ENCODE assay signal across 16 cellular contexts in the genomic region with DNA sequence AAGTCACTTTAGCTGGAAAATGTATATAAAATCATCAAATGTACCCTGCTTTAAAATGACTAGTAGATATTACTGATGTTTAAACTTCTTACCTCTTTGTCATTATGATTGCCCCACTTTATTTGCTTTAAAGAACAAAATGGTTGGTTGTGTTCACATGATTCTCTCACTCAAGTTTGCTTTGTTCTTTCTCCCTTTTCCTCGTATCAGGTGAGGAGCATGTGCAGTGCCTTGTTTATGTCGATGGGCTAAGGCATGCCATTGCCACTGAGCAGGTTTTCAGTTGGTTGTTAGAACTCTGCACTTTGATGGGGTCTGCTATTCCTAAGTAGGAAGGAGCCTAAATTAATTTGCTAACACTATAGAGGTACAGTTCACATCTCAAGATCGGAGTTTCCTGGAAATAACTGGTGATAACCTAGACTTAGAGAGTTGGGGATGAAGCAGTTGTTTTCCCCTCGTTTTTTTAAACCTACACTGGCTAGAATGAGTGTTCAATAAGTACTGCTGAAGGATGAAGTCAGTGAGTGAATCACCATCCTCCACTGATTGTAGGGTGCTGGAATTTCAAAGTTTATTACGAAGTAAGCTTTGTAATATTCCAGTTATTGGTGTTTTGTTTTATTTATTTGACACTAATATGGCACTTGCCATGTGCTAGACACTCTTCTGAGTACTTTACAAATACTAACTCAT. TPM values are rescaled to one million over a fixed set of nuclear protein-coding genes. Genes with fewer than 3 reads are reported as not detected.
DNase-seq lines count a peak whose midpoint lies in the region; ATAC-seq, FAIRE-seq and TF ChIP-seq lines count a peak whose summit lies in the region.
"Had no signal": no experiment of that assay in that cellular context is flagged by ENCODE, and none has a peak within 500 bp of the region (broad histone marks: within the 10 kb centered on the region; RNA-seq: fewer than 3 reads in every experiment).

No MANE protein-coding gene starts in this region.

- peak overlapping the region; percentile 8 for H3K27ac ChIP-seq in astrocyte (ENCODE audit: low read depth, low read length)
- peak overlapping the region; percentile 27 for H3K27ac ChIP-seq in right cardiac atrium (ENCODE audit: low read length)
- peak overlapping the region in 3 of 5 donors; percentile 11 to 41 (median 30) for H3K27ac ChIP-seq in stomach
- H3K27ac ChIP-seq: foreskin keratinocyte, ovary had no signal

- peaks cover 19% of the 10 kb centered on the region for H3K4me1 Mint-ChIP-seq in astrocyte (ENCODE audit: low read depth, unreplicated experiment)
- H3K4me1 Mint-ChIP-seq in activated T-cell treated with anti-CD3 and anti-CD28 coated beads, Interleukin-2, amount 50 U/mL, for 4 hours (ENCODE audit: low read depth), result peaks cover 45% of the 10 kb centered on the region

- peaks cover 3% of the 10 kb centered on the region for H3K36me3 Mint-ChIP-seq in astrocyte (ENCODE audit: low read depth, unreplicated experiment)
- H3K36me3 Mint-ChIP-seq in activated T-cell treated with anti-CD3 and anti-CD28 coated beads, Interleukin-2, amount 50 U/mL, for 4 hours (ENCODE audit: insufficient read depth), result peaks cover 20% of the 10 kb centered on the region

- peak; percentile 85 for FAIRE-seq in astrocyte (lab: Jason Lieb, UNC)
- FAIRE-seq: D721Med had no signal

- H3K9me3 ChIP-seq in astrocyte (ENCODE audit: insufficient read depth, low read depth, low read length), result no peaks in the 10 kb centered on the region
- H3K9me3 ChIP-seq in right cardiac atrium (ENCODE audit: control insufficient read depth, low read length), result no peaks in the 10 kb centered on the region
- H3K9me3 ChIP-seq in stomach, result no peaks in the 10 kb centered on the region
- H3K9me3 ChIP-seq: ovary had no signal

- no peak for TF ChIP-seq EP300 in stomach (IDR thresholded peaks at IDR 0.05)

- H3K27me3 ChIP-seq in astrocyte (ENCODE audit: insufficient read depth, low read length) (no peaks in the 10 kb centered on the region), right cardiac atrium (ENCODE audit: control insufficient read depth, insufficient read depth) (no peaks in the 10 kb centered on the region), stomach (no peaks in the 10 kb centered on the region)
- H3K27me3 ChIP-seq: foreskin keratinocyte, ovary had no signal

- 68% methylated on average over 5 of the region's 5 CpGs for WGBS in right cardiac atrium
- 58 to 71% (median 64%) methylated on average over 5 of the region's 5 CpGs for WGBS in stomach, 5 donors

- TF ChIP-seq CTCF in astrocyte (IDR thresholded peaks at IDR 0.05; ENCODE audit: insufficient read depth, low read depth, low read length), result no peak
- TF ChIP-seq CTCF in stomach (IDR thresholded peaks at IDR 0.05), result no peak

- peak overlapping the region; percentile 38 for H3K9ac ChIP-seq in astrocyte (ENCODE audit: low read length)

- no peak overlapping the region for H3K27ac Mint-ChIP-seq in astrocyte (ENCODE audit: unreplicated experiment)
- H3K27ac Mint-ChIP-seq: activated T-helper 1 cell treated with anti-CD3 and anti-CD28 coated beads, Interleukin-12 subunit alpha, Interleukin-12 subunit beta, Interleukin-2, Interleukin-4 antibody, amounts not matched to agents 30 ng/mL and 10 ng/mL and 1 ng/mL, durations not matched to agents 14 hours and 24 hours and 36 hours; stimulated activated naive CD8-positive, alpha-beta T cell treated with anti-CD3 and anti-CD28 coated beads, Interleukin-15, amount 100 ng/mL, for 72 hours had no signal

- intact Hi-C loops in right cardiac atrium (cut with DNase I) (loop anchor here in 1 of 4 donors (10.0 kb wide), 1 partner anchor 287 kb away; no protein-coding TSS in a partner anchor), stomach (cut with DNase I; ENCODE audit: low total_unique reads) (no loop called here)

- DNase-seq in HT1080 (ENCODE audit: low read depth), result peak; percentile 39
- DNase-seq in astrocyte (ENCODE audit: low read depth), result peak; percentile 43
- no peak for DNase-seq in right cardiac atrium
- DNase-seq in stomach, result no peak
- DNase-seq in activated T-cell treated with anti-CD3 and anti-CD28 coated beads, Interleukin-2, amount 50 U/mL, for 4 hours, result no peak
- DNase-seq: activated CD4-positive, CD25-positive, alpha-beta regulatory T cell; central memory CD4-positive, alpha-beta T cell; foreskin keratinocyte; ovary; RPMI8226; stimulated activated CD4-positive, alpha-beta T cell treated with anti-CD3 and anti-CD28 coated beads, Interleukin-2, amount 100 ng/mL, for 24 hours; stimulated activated naive CD8-positive, alpha-beta T cell treated with anti-CD3 and anti-CD28 coated beads, Interleukin-15, amount 100 ng/mL, for 72 hours had no signal

- no peaks in the 10 kb centered on the region for H3K27me3 Mint-ChIP-seq in astrocyte (ENCODE audit: low read depth, unreplicated experiment)
- H3K27me3 Mint-ChIP-seq in activated T-cell treated with anti-CD3 and anti-CD28 coated beads, Interleukin-2, amount 50 U/mL, for 4 hours (ENCODE audit: low read depth), result no peaks in the 10 kb centered on the region
- H3K27me3 Mint-ChIP-seq: stimulated activated naive CD8-positive, alpha-beta T cell treated with anti-CD3 and anti-CD28 coated beads, Interleukin-15, amount 100 ng/mL, for 72 hours had no signal

- peak; percentile 44 to 46 for ATAC-seq in right cardiac atrium
- no peak for ATAC-seq in HG03139 (IDR thresholded peaks at IDR 0.05; ENCODE audit: unreplicated experiment)
- no peak for ATAC-seq in activated T-cell treated with anti-CD3 and anti-CD28 coated beads, Interleukin-2, amount 50 U/mL, for 4 hours
- ATAC-seq in GM18873 (IDR thresholded peaks at IDR 0.05; ENCODE audit: low FRiP score, unreplicated experiment), result no peak
- ATAC-seq: foreskin keratinocyte; stimulated activated naive CD8-positive, alpha-beta T cell treated with anti-CD3 and anti-CD28 coated beads, Interleukin-15, amount 100 ng/mL, for 72 hours had no signal

- H4K20me1 ChIP-seq in astrocyte (ENCODE audit: insufficient read depth, low read length), result peaks cover 4% of the 10 kb centered on the region

- H3K4me3 Mint-ChIP-seq in astrocyte (ENCODE audit: unreplicated experiment), result no peak overlapping the region
- H3K4me3 Mint-ChIP-seq in activated T-cell treated with anti-CD3 and anti-CD28 coated beads, Interleukin-2, amount 50 U/mL, for 4 hours, result no peak overlapping the region
- H3K4me3 Mint-ChIP-seq: activated T-helper 1 cell treated with anti-CD3 and anti-CD28 coated beads, Interleukin-12 subunit alpha, Interleukin-12 subunit beta, Interleukin-2, Interleukin-4 antibody, amounts not matched to agents 30 ng/mL and 10 ng/mL and 1 ng/mL, durations not matched to agents 14 hours and 24 hours and 36 hours; stimulated activated naive CD8-positive, alpha-beta T cell treated with anti-CD3 and anti-CD28 coated beads, Interleukin-15, amount 100 ng/mL, for 72 hours had no signal

- no peaks in the 10 kb centered on the region for H3K36me3 ChIP-seq in astrocyte (ENCODE audit: insufficient read depth, low read length)
- peaks cover 3 to 44% (median 29%) of the 10 kb centered on the region in 4 donors for H3K36me3 ChIP-seq in stomach
- H3K36me3 ChIP-seq: ovary had no signal

- no peak for TF ChIP-seq POLR2A in stomach (IDR thresholded peaks at IDR 0.05)

- H2AFZ ChIP-seq in astrocyte (ENCODE audit: low read depth, low read length), result no peak overlapping the region

- H3K4me2 ChIP-seq in astrocyte (ENCODE audit: low read length), result peak overlapping the region; percentile 57

- no peaks in the 10 kb centered on the region for H3K9me3 Mint-ChIP-seq in astrocyte (ENCODE audit: unreplicated experiment)
- H3K9me3 Mint-ChIP-seq in activated T-cell treated with anti-CD3 and anti-CD28 coated beads, Interleukin-2, amount 50 U/mL, for 4 hours, result no peaks in the 10 kb centered on the region
- H3K9me3 Mint-ChIP-seq: activated T-helper 1 cell treated with anti-CD3 and anti-CD28 coated beads, Interleukin-12 subunit alpha, Interleukin-12 subunit beta, Interleukin-2, Interleukin-4 antibody, amounts not matched to agents 30 ng/mL and 10 ng/mL and 1 ng/mL, durations not matched to agents 14 hours and 24 hours and 36 hours; stimulated activated naive CD8-positive, alpha-beta T cell treated with anti-CD3 and anti-CD28 coated beads, Interleukin-15, amount 100 ng/mL, for 72 hours had no signal

- peaks cover 4% of the 10 kb centered on the region for H3K79me2 ChIP-seq in astrocyte (ENCODE audit: insufficient read depth, low read length)

- H3K4me3 ChIP-seq in astrocyte (ENCODE audit: insufficient read depth, low read depth, low read length) (no peak overlapping the region), right cardiac atrium (ENCODE audit: low read length) (no peak overlapping the region), stomach (no peak overlapping the region)
- H3K4me3 ChIP-seq: ovary had no signal

- H3K4me1 ChIP-seq in astrocyte (ENCODE audit: insufficient read depth, low read length) (peaks cover 19% of the 10 kb centered on the region), right cardiac atrium (ENCODE audit: control insufficient read depth, insufficient read depth, low read length) (peaks cover 6% of the 10 kb centered on the region), stomach (peaks cover 16 to 45% (median 29%) of the 10 kb centered on the region in 4 donors)
- H3K4me1 ChIP-seq: foreskin keratinocyte had no signal

RNA-seq across cellular contexts. Expression of a gene that starts 5.5 kb away (rescaled TPM):
- 3.8 and 6.4 TPM in 2 replicates for total RNA-seq in HT1080 (2014; rRNA removed; shearing (Covaris generic))
- polyA plus RNA-seq in HT1080 (2015; cell fraction: cytosol; rRNA removed), result 16.6 and 19.5 TPM in 2 replicates
- polyA plus RNA-seq in HT1080 (2015; cell fraction: nucleus; rRNA removed), result 12.8 and 13.3 TPM in 2 replicates
- total RNA-seq in astrocyte (11.6 and 14.3 TPM in 2 replicates), right cardiac atrium (10 to 100 TPM; 12.5 to 16.6 (median 15.4) TPM), stomach (10 to 100 TPM in 4 of 5 donors, 1 to 10 TPM in 1; 1.8 to 94.6 (median 19.7) TPM)
- polyA plus RNA-seq in right cardiac atrium (9.0 TPM), stomach (10 to 100 TPM in 2 of 3 donors, 1 to 10 TPM in 1; 7.2 to 11.8 (median 10.4) TPM)
- total RNA-seq in activated T-cell treated with anti-CD3 and anti-CD28 coated beads, Interleukin-2, amount 50 U/mL, for 4 hours, result 10 to 100 TPM; 13.0 to 14.6 (median 14.2) TPM

RNA-seq across cellular contexts. Expression of a gene that starts 27.1 kb away (rescaled TPM):
- total RNA-seq in HT1080 (2014; rRNA removed; shearing (Covaris generic)), result 5.4 and 11.9 TPM in 2 replicates
- polyA plus RNA-seq in HT1080 (2015; cell fraction: cytosol; rRNA removed), result 6.7 and 7.2 TPM in 2 replicates
- 5.2 and 7.2 TPM in 2 replicates for polyA plus RNA-seq in HT1080 (2015; cell fraction: nucleus; rRNA removed)
- 4.3 and 4.7 TPM in 2 replicates for total RNA-seq in astrocyte
- total RNA-seq in right cardiac atrium, result 10 to 100 TPM; 10.1 to 11.1 (median 10.3) TPM
- 5.9 TPM for polyA plus RNA-seq in right cardiac atrium
- total RNA-seq in stomach, result 10 to 100 TPM in 1 of 5 donors, 1 to 10 TPM in 2, under 1 TPM in 2; 0.14 to 19.4 (median 1.3) TPM
- 1 to 10 TPM; 1.7 to 2.9 (median 2.5) TPM for polyA plus RNA-seq in stomach
- total RNA-seq in activated T-cell treated with anti-CD3 and anti-CD28 coated beads, Interleukin-2, amount 50 U/mL, for 4 hours, result 1 to 10 TPM; 8.3 to 9.2 (median 8.6) TPM

Comparison
In these comparisons a context has a peak if more than half of its experiments do, and no peak if none do; other contexts are left out.
1. DNase-seq: peak in HT1080 (single experiment) and astrocyte (single experiment); none in right cardiac atrium (0 of 3), stomach (single experiment) and activated T-cell treated with anti-CD3 and anti-CD28 coated beads, Interleukin-2, amount 50 U/mL, for 4 hours (single experiment).
2. ATAC-seq: peak in right cardiac atrium (2 of 2); none in HG03139 (single experiment), activated T-cell treated with anti-CD3 and anti-CD28 coated beads, Interleukin-2, amount 50 U/mL, for 4 hours (0 of 2) and GM18873 (single experiment).
3. Peak in every context shown above with its lines, with median percentiles within 50 percentile points of each other: H3K27ac ChIP-seq.